Comparison of ENCODE assay signal across 8 cellular contexts in genomic region chr5:62412549-62413329, GRCh38. TPM values are rescaled to one million over a fixed set of nuclear protein-coding genes. Genes with fewer than 3 reads are reported as not detected.
DNase-seq lines count a peak whose midpoint lies in the region; ATAC-seq, FAIRE-seq and TF ChIP-seq lines count a peak whose summit lies in the region.

TSS of gene IPO11 (plus strand) at chr5:62412763. CDS start at chr5:62437280, 24,517 bp downstream.

- DNase-seq in D721Med (ENCODE audit: insufficient read length, low spot score) (peak; percentile 55), HuH-7.5 (ENCODE audit: low spot score) (peak; percentile 85), OCI-LY7 (ENCODE audit: low spot score) (peak; percentile 99), activated T-cell treated with anti-CD3 and anti-CD28 coated beads for 1 hour (ENCODE audit: low read depth) (peak; percentile 97), endothelial cell (ENCODE audit: low spot score) (peak; percentile 96), mesothelial cell of epicardium (ENCODE audit: low spot score in 2 of 2, unreplicated experiment in 2 of 2) (peak; percentile 97 to 99)
- DNase-seq in stimulated activated CD8-positive, alpha-beta memory T cell treated with anti-CD3 and anti-CD28 coated beads, Interleukin-15, amount 100 ng/mL, for 48 hours (ENCODE audit: low read depth in 2 of 2), result peak; percentile 98 to 99

- H3K4me1 ChIP-seq in OCI-LY7 (ENCODE audit: insufficient read depth, low read length, poor library complexity, severe bottlenecking), result peaks cover 19% of the 10 kb centered on the region

- H3K79me2 ChIP-seq in OCI-LY7 (ENCODE audit: insufficient read depth, low read depth, low read length), result peaks cover 51% of the 10 kb centered on the region

- peak within 1 kb of the TSS; percentile 88 for H3K4me3 ChIP-seq in OCI-LY7 (ENCODE audit: low read depth, low read length, poor library complexity, severe bottlenecking)

- ATAC-seq in GM21526 (IDR thresholded peaks at IDR 0.05; ENCODE audit: low FRiP score, unreplicated experiment), result peak; percentile 94

- H3K27me3 Mint-ChIP-seq in endothelial cell (ENCODE audit: unreplicated experiment) (peaks cover 3% of the 10 kb centered on the region), mesothelial cell of epicardium (ENCODE audit: low read depth) (no peaks in the 10 kb centered on the region)

- no TSS peak for BruUV-seq in OCI-LY7 (replicated peaks; lab: Mats Ljungman, UMichigan)

- H3K36me3 ChIP-seq in OCI-LY7 (ENCODE audit: insufficient read depth, low read length), result peaks cover 5% of the 10 kb centered on the region; the same call in 1 of the 2 replicates

- H3K4me2 ChIP-seq in OCI-LY7 (ENCODE audit: low read length), result peak within 1 kb of the TSS; percentile 79

- no peaks in the 10 kb centered on the region for H3K36me3 Mint-ChIP-seq in endothelial cell (ENCODE audit: low read depth, unreplicated experiment)
- H3K36me3 Mint-ChIP-seq in mesothelial cell of epicardium, result no peaks in the 10 kb centered on the region

- H4K20me1 ChIP-seq in OCI-LY7 (ENCODE audit: insufficient read depth, low read length), result peaks cover 6% of the 10 kb centered on the region; the same call in 1 of the 2 replicates

- H3K4me1 Mint-ChIP-seq in endothelial cell (ENCODE audit: unreplicated experiment) (peaks cover 9% of the 10 kb centered on the region), mesothelial cell of epicardium (peaks cover 18% of the 10 kb centered on the region)

- H3K27ac Mint-ChIP-seq in endothelial cell (ENCODE audit: unreplicated experiment), result peak within 1 kb of the TSS; percentile 96
- peak within 1 kb of the TSS; percentile 95 for H3K27ac Mint-ChIP-seq in mesothelial cell of epicardium

- H3K27ac ChIP-seq in OCI-LY7 (ENCODE audit: low read depth, low read length, poor library complexity, severe bottlenecking), result peak within 1 kb of the TSS; percentile 28

- no peaks in the 10 kb centered on the region for H3K9me3 ChIP-seq in OCI-LY7 (ENCODE audit: low read length)

- POLR2A ChIA-PET in OCI-LY7 (lab: Charles Lee), result interaction anchor here (0.7 to 3.1 kb wide), 8 partner anchors 9 to 205 kb away, joined by 3 to 72 read pairs (median 4); partner anchors contain the start of gene DIMT1

- H3K9me3 Mint-ChIP-seq in endothelial cell (ENCODE audit: unreplicated experiment), result no peaks in the 10 kb centered on the region
- no peaks in the 10 kb centered on the region for H3K9me3 Mint-ChIP-seq in mesothelial cell of epicardium

- H2AFZ ChIP-seq in OCI-LY7 (ENCODE audit: low read length), result peak within 1 kb of the TSS; percentile 98

- intact Hi-C loops in OCI-LY7 (cut with micrococcal nuclease; ENCODE audit: unreplicated experiment), result no loop called here

- CTCF ChIA-PET in OCI-LY7 (lab: Charles Lee; ENCODE audit: unreplicated experiment), result no interaction called here

- TF ChIP-seq CTCF in D721Med (IDR thresholded peaks at IDR 0.05; ENCODE audit: insufficient read depth, missing control alignments), result no peak
- no peak for TF ChIP-seq CTCF in OCI-LY7 (conservative IDR thresholded peaks at IDR 0.05; ENCODE audit: low read length)
- TF ChIP-seq CTCF in endothelial cell (IDR thresholded peaks at IDR 0.05; ENCODE audit: unreplicated experiment), result no peak
- TF ChIP-seq CTCF in mesothelial cell of epicardium (IDR thresholded peaks at IDR 0.05; ENCODE audit: unreplicated experiment), result no peak

- FAIRE-seq in D721Med (lab: Jason Lieb, UNC), result no peak

- no peaks in the 10 kb centered on the region for H3K9me2 ChIP-seq in OCI-LY7 (ENCODE audit: insufficient read depth, low read length)

- H3K4me3 Mint-ChIP-seq in endothelial cell (ENCODE audit: unreplicated experiment), result peak within 1 kb of the TSS; percentile 92
- H3K4me3 Mint-ChIP-seq in mesothelial cell of epicardium, result peak within 1 kb of the TSS; percentile 92

RNA-seq across cellular contexts. Expression of gene IPO11, which starts in this region (rescaled TPM):
- total RNA-seq in OCI-LY7 (2014; rRNA removed; shearing (Covaris generic)), result 26.1 and 27.7 TPM in 2 replicates
- total RNA-seq in OCI-LY7 (2022) (44.6 and 59.9 TPM in 2 replicates), endothelial cell (ENCODE audit: unreplicated experiment) (96.0 TPM), mesothelial cell of epicardium (31.9 to 37.6 TPM (median 33.5 TPM) in 3 replicates)

Comparison
In these comparisons a context has a peak if more than half of its experiments do, and no peak if none do; other contexts are left out.
1. Peak in every context shown above with its lines: DNase-seq, ATAC-seq, H3K4me3 ChIP-seq and H3K27ac ChIP-seq.